In genomic region chr6:144149558-144149893, GRCh38 we compare ENCODE assay signal across 9 cellular contexts.
DNase-seq lines count a peak whose midpoint lies in the region; ATAC-seq and TF ChIP-seq lines count a peak whose summit lies in the region.
"Had no signal": no experiment of that assay in that cellular context is flagged by ENCODE, and none has a peak within 500 bp of the region (broad histone marks: within the 10 kb centered on the region; RNA-seq: fewer than 3 reads in every experiment).

No MANE protein-coding gene starts in this region.

- H3K27me3 ChIP-seq in BLaER1 = peaks cover 14% of the 10 kb centered on the region
- no peaks in the 10 kb centered on the region for H3K27me3 ChIP-seq in KMS-11 (ENCODE audit: insufficient read depth, low read depth)
- peaks cover 3% of the 10 kb centered on the region in 2 donors for H3K27me3 ChIP-seq in duodenal mucosa (ENCODE audit: control insufficient read depth in 1 of 2, insufficient read depth in 2 of 2, low read length in 2 of 2)

- H3K4me3 Mint-ChIP-seq in nephron = peak overlapping the region; percentile 83 to 88 (median 84)

- no peak for TF ChIP-seq CTCF in KMS-11 (conservative IDR thresholded peaks at IDR 0.05; ENCODE audit: low read depth, low read length)
- no peak for TF ChIP-seq CTCF in nephron (IDR thresholded peaks at IDR 0.05; ENCODE audit: unreplicated experiment in 3 of 3)

- H3K27ac Mint-ChIP-seq in nephron = no peak overlapping the region

- H3K27ac ChIP-seq in BLaER1 (no peak overlapping the region), KMS-11 (no peak overlapping the region), duodenal mucosa (ENCODE audit: low read depth, low read length) (no peak overlapping the region)

- H2AFZ ChIP-seq in KMS-11 (ENCODE audit: low read depth) = peak overlapping the region; percentile 89

- no peaks in the 10 kb centered on the region for H3K36me3 ChIP-seq in BLaER1
- H3K36me3 ChIP-seq in KMS-11 (ENCODE audit: insufficient read depth) = no peaks in the 10 kb centered on the region
- no peaks in the 10 kb centered on the region for H3K36me3 ChIP-seq in duodenal mucosa (ENCODE audit: control insufficient read depth in 1 of 2, insufficient read depth in 2 of 2, low read length in 2 of 2)

- no peak overlapping the region for H3K9ac ChIP-seq in BLaER1
- H3K9ac ChIP-seq in KMS-11 = peak overlapping the region; percentile 54
- H3K9ac ChIP-seq in duodenal mucosa (ENCODE audit: low read depth in 1 of 2, low read length in 2 of 2) = peak overlapping the region in 1 of 2 donors; percentile 40

- H3K4me1 ChIP-seq in BLaER1 (peaks cover 10% of the 10 kb centered on the region), KMS-11 (ENCODE audit: low read depth, poor library complexity, severe bottlenecking) (peaks cover 31% of the 10 kb centered on the region), duodenal mucosa (ENCODE audit: control insufficient read depth in 1 of 2, insufficient read depth in 2 of 2, low read length in 2 of 2) (peaks cover 0 to 6% of the 10 kb centered on the region in 2 donors)

- no peaks in the 10 kb centered on the region for H3K36me3 Mint-ChIP-seq in nephron (ENCODE audit: low read depth)

- H3K4me2 ChIP-seq in BLaER1 (peak overlapping the region; percentile 94), KMS-11 (peak overlapping the region; percentile 75)

- peaks cover 19% of the 10 kb centered on the region for H3K79me2 ChIP-seq in KMS-11 (ENCODE audit: insufficient read depth, low read depth)

- peaks cover 79% of the 10 kb centered on the region for H3K27me3 Mint-ChIP-seq in nephron (ENCODE audit: low read depth)

- DNase-seq in kidney tubule cell (ENCODE audit: low spot score) = no peak
- DNase-seq: NCI-H187 treated with DMSO at 0.1 percent for 48 hours had no signal

- peaks cover 9% of the 10 kb centered on the region for H3K4me1 Mint-ChIP-seq in nephron

- ATAC-seq in GM18867 (IDR thresholded peaks at IDR 0.05; ENCODE audit: unreplicated experiment) = no peak
- ATAC-seq in HG02938 (IDR thresholded peaks at IDR 0.05; ENCODE audit: unreplicated experiment) = no peak
- ATAC-seq in GM19023 (IDR thresholded peaks at IDR 0.05; ENCODE audit: unreplicated experiment) = no peak

- H3K4me3 ChIP-seq in BLaER1 (peak overlapping the region; percentile 78; the same call in 1 of the 2 replicates), KMS-11 (IDR thresholded peaks at IDR 0.05; ENCODE audit: insufficient read depth, low read depth, low read length) (no peak overlapping the region), duodenal mucosa (ENCODE audit: low read depth in 1 of 2, low read length in 2 of 2) (peak overlapping the region; percentile 67 to 86)

- no peaks in the 10 kb centered on the region for H3K9me3 ChIP-seq in BLaER1
- H3K9me3 ChIP-seq in duodenal mucosa (ENCODE audit: control insufficient read depth in 1 of 2, low read length in 2 of 2) = no peaks in the 10 kb centered on the region

- H4K20me1 ChIP-seq in BLaER1 = no peaks in the 10 kb centered on the region
- no peaks in the 10 kb centered on the region for H4K20me1 ChIP-seq in KMS-11 (ENCODE audit: insufficient read depth)

- no peaks in the 10 kb centered on the region for H3K9me3 Mint-ChIP-seq in nephron
